Comparison of ENCODE assay signal across 9 cellular contexts in genomic region chr1:1437033-1437903, GRCh38. TPM values are rescaled to one million over a fixed set of nuclear protein-coding genes. Genes with fewer than 3 reads are reported as not detected.
A peak's percentile ranks its signal among the peaks of the same experiment; 100 is the strongest.
DNase-seq lines count a peak whose midpoint lies in the region; ATAC-seq and TF ChIP-seq lines count a peak whose summit lies in the region.
"Had no signal": no experiment of that assay in that cellular context is flagged by ENCODE, and none has a peak within 500 bp of the region (broad histone marks: within the 10 kb centered on the region; RNA-seq: fewer than 3 reads in every experiment).

No MANE protein-coding gene starts in this region.

- peak; percentile 38 to 73 for DNase-seq in NCI-H524 (lab: John Stamatoyannopoulos, UW)
- no peak for DNase-seq in NCI-H524 treated with DMSO at 0.1 percent for 48 hours (lab: John Stamatoyannopoulos, UW)
- DNase-seq in epithelial cell of proximal tubule (ENCODE audit: low read depth): no peak
- DNase-seq in foreskin melanocyte: no peak
- DNase-seq: effector CD4-positive, alpha-beta T cell had no signal

- H3K27me3 ChIP-seq in stomach smooth muscle (ENCODE audit: control insufficient read depth in 1 of 2, insufficient read depth in 2 of 2, low read length in 2 of 2): no peaks in the 10 kb centered on the region

- H3K4me3 ChIP-seq in epithelial cell of proximal tubule (ENCODE audit: low read depth, low read length) (peak overlapping the region; percentile 47), stomach smooth muscle (ENCODE audit: low read length in 2 of 2) (peak overlapping the region; percentile 78 to 83)
- H3K4me3 ChIP-seq: neural progenitor cell had no signal

- H3K9me3 ChIP-seq in stomach smooth muscle (ENCODE audit: control insufficient read depth in 2 of 2, low read length in 2 of 2): no peaks in the 10 kb centered on the region

- H3K36me3 ChIP-seq in stomach smooth muscle (ENCODE audit: control insufficient read depth in 2 of 2, insufficient read depth in 2 of 2, low read length in 2 of 2): no peaks in the 10 kb centered on the region
- H3K36me3 ChIP-seq: neural progenitor cell had no signal

- TF ChIP-seq CTCF in epithelial cell of proximal tubule (conservative IDR thresholded peaks at IDR 0.05; ENCODE audit: low read depth, low read length): no peak

- peak overlapping the region; percentile 76 to 80 for H3K9ac ChIP-seq in stomach smooth muscle (ENCODE audit: low read length in 2 of 2)
- H3K9ac ChIP-seq: neural progenitor cell had no signal

- H3K27ac ChIP-seq in stomach smooth muscle (ENCODE audit: low read length): no peak overlapping the region
- H3K27ac ChIP-seq: neural progenitor cell had no signal

- ATAC-seq in HG02759 (IDR thresholded peaks at IDR 0.05; ENCODE audit: unreplicated experiment): no peak

- peaks cover 76% of the 10 kb centered on the region for H3K4me1 ChIP-seq in stomach smooth muscle (ENCODE audit: control insufficient read depth, insufficient read depth, low read length)

RNA-seq across cellular contexts. Expression of gene VWA1, which starts 1.8 kb away (rescaled TPM):
- 41.6 and 56.3 TPM in 2 replicates for total RNA-seq in epithelial cell of proximal tubule

RNA-seq across cellular contexts. Expression of gene ATAD3C, which starts 12.2 kb away (rescaled TPM):
- under 0.01 and 0.36 TPM in 2 replicates for total RNA-seq in epithelial cell of proximal tubule

RNA-seq across cellular contexts. Expression of gene ANKRD65, which starts 16.2 kb away (rescaled TPM):
- total RNA-seq in epithelial cell of proximal tubule: 2.7 and 4.0 TPM in 2 replicates
- total RNA-seq: A673 had no signal

RNA-seq across cellular contexts. Expression of gene MRPL20, which starts 30.2 kb away (rescaled TPM):
- total RNA-seq in epithelial cell of proximal tubule: 150 and 246 TPM in 2 replicates

RNA-seq across cellular contexts. Expression of gene ATAD3B, which starts 34.3 kb away (rescaled TPM):
- total RNA-seq in epithelial cell of proximal tubule: 42.8 and 91.2 TPM in 2 replicates

Comparison
In these comparisons a context has a peak if more than half of its experiments do, and no peak if none do; other contexts are left out.
1. DNase-seq: peak in NCI-H524 (2 of 2); none in NCI-H524 treated with DMSO at 0.1 percent for 48 hours (single experiment), epithelial cell of proximal tubule (single experiment) and foreskin melanocyte (single experiment).